In the genomic region with DNA sequence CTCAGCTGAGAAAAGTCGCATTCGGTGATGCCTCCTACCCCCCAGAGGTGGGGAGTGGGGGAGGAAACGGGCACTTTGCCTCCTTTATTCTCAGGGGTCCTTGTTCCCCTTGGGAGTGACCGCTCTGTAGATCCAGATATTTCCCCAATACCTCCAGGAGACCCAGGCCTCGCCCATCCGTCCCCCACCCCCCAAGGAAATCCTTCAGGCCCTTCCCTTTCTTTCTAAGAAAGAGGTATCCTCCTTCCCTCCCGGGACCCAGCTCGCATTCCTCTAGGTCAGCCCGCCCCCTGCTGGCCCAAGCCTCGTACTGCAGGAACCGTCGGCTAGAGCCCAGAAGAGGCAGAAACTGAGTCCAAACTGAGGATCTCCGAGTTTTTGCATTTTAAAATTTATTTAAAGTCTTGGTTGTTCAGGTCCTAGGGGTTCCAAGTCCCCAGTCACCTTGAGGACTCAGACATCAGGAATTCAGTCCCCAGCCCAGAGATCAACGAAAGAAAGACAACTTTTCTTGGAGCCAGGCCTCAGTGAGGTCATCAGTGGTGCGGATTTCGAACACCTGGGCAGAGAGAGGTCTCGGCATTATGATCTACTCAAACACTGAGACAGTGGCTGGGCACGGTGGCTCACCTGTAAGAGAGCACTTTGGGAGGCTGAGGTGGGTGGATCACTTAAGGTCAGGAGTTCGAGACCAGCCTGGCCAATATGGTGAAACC, we compare ENCODE assay signal across 9 cellular contexts. TPM values are rescaled to one million over a fixed set of nuclear protein-coding genes. Genes with fewer than 3 reads are reported as not detected.
DNase-seq lines count a peak whose midpoint lies in the region; ATAC-seq and TF ChIP-seq lines count a peak whose summit lies in the region.
"Had no signal": no experiment of that assay in that cellular context is flagged by ENCODE, and none has a peak within 500 bp of the region (broad histone marks: within the 10 kb centered on the region; RNA-seq: fewer than 3 reads in every experiment).

No MANE protein-coding gene starts in this region.

- H3F3A ChIP-seq in MM.1S (ENCODE audit: insufficient read depth, low read length): 0 out of 2 replicates have a peak, but pooled peaks cover 3% of the 10 kb centered on the region
- no peaks in the 10 kb centered on the region for H3F3A ChIP-seq in SU-DHL-6 (ENCODE audit: insufficient read depth)

- no peak for ATAC-seq in HG03139 (IDR thresholded peaks at IDR 0.05; ENCODE audit: unreplicated experiment)

- DNase-seq in EL (peak; percentile 63), MM.1S (peak; percentile 59), cardiac muscle cell (ENCODE audit: low read depth in 1 of 2, low spot score in 1 of 2) (peak; percentile 80 to 89), posterior vena cava (ENCODE audit: low spot score) (peak; percentile 96), uterus (peak; percentile 86 to 87)

- H3K4me2 ChIP-seq in MM.1S (ENCODE audit: low read depth, low read length) (no peak overlapping the region), SU-DHL-6 (ENCODE audit: low read depth, low read length, poor library complexity, severe bottlenecking) (no peak overlapping the region)

- H3K27ac Mint-ChIP-seq in activated naive CD8-positive, alpha-beta T cell: peak overlapping the region; percentile 66

- no peak overlapping the region for H3K27ac ChIP-seq in MM.1S (ENCODE audit: low read length)
- H3K27ac ChIP-seq in SU-DHL-6 (ENCODE audit: low read depth, low read length): no peak overlapping the region
- no peak overlapping the region for H3K27ac ChIP-seq in cardiac muscle cell
- no peak overlapping the region for H3K27ac ChIP-seq in uterus
- H3K27ac ChIP-seq: epithelial cell of prostate had no signal

- H3K4me3 Mint-ChIP-seq in activated naive CD8-positive, alpha-beta T cell: peak overlapping the region; percentile 42

- H3K4me1 ChIP-seq in MM.1S (ENCODE audit: low read length) (no peaks in the 10 kb centered on the region), cardiac muscle cell (ENCODE audit: low read depth) (no peaks in the 10 kb centered on the region), uterus (no peaks in the 10 kb centered on the region)

- H3K9ac ChIP-seq in MM.1S (ENCODE audit: low read length) (no peak overlapping the region), SU-DHL-6 (ENCODE audit: low read length) (no peak overlapping the region)

- no peak overlapping the region for H3K4me3 ChIP-seq in MM.1S (ENCODE audit: low read length)
- no peak overlapping the region for H3K4me3 ChIP-seq in SU-DHL-6 (ENCODE audit: insufficient read depth, low read length, poor library complexity, severe bottlenecking)
- no peak overlapping the region for H3K4me3 ChIP-seq in cardiac muscle cell
- H3K4me3 ChIP-seq in uterus: no peak overlapping the region

- no peak for TF ChIP-seq POLR2A in uterus (IDR thresholded peaks at IDR 0.05)

- H3K9me3 Mint-ChIP-seq in activated naive CD8-positive, alpha-beta T cell (ENCODE audit: low read depth): no peaks in the 10 kb centered on the region

- H3K27me3 Mint-ChIP-seq in activated naive CD8-positive, alpha-beta T cell: no peaks in the 10 kb centered on the region

- TF ChIP-seq CTCF in MM.1S (IDR thresholded peaks at IDR 0.05; ENCODE audit: low read length) (peak; percentile 94), SU-DHL-6 (IDR thresholded peaks at IDR 0.05; ENCODE audit: insufficient read depth, low read length, poor library complexity, severe bottlenecking) (peak; percentile 98), cardiac muscle cell (IDR thresholded peaks at IDR 0.05; ENCODE audit: low read depth, low read length) (peak; percentile 97), uterus (IDR thresholded peaks at IDR 0.05) (peak; percentile 93 to 97 (median 94))

- H3K79me2 ChIP-seq in MM.1S (ENCODE audit: low read length) (no peaks in the 10 kb centered on the region), SU-DHL-6 (ENCODE audit: insufficient read depth, low read length) (no peaks in the 10 kb centered on the region)

- H2AFZ ChIP-seq in MM.1S (ENCODE audit: low read length) (no peak overlapping the region), SU-DHL-6 (ENCODE audit: low read depth, low read length, severe bottlenecking) (no peak overlapping the region)

- intact Hi-C loops in posterior vena cava (cut with DNase I) (loop anchor here (5.0 to 10.0 kb wide), 2 partner anchors 206 to 353 kb away; partner anchors contain the start of gene FBXO17 (in 1 of the 2)), uterus (cut with DNase I; ENCODE audit: low total_unique reads) (loop anchor here (5.0 kb wide), 1 partner anchor 216 kb away; no protein-coding TSS in a partner anchor)

- H4K20me1 ChIP-seq in MM.1S (ENCODE audit: insufficient read depth, low read length): no peaks in the 10 kb centered on the region
- no peaks in the 10 kb centered on the region for H4K20me1 ChIP-seq in SU-DHL-6 (ENCODE audit: low read depth, low read length)

- H3K27me3 ChIP-seq in MM.1S (replicated peaks; ENCODE audit: insufficient read depth, low read length): no peaks in the 10 kb centered on the region
- H3K27me3 ChIP-seq in SU-DHL-6 (ENCODE audit: low read length): no peaks in the 10 kb centered on the region
- H3K27me3 ChIP-seq in cardiac muscle cell: no peaks in the 10 kb centered on the region
- no peaks in the 10 kb centered on the region for H3K27me3 ChIP-seq in uterus

- H3K36me3 Mint-ChIP-seq in activated naive CD8-positive, alpha-beta T cell: no peaks in the 10 kb centered on the region

- H3K9me2 ChIP-seq in MM.1S (replicated peaks; ENCODE audit: insufficient read depth, low read length) (no peaks in the 10 kb centered on the region), SU-DHL-6 (replicated peaks; ENCODE audit: insufficient read depth, low read length) (no peaks in the 10 kb centered on the region)

- peaks cover 48% of the 10 kb centered on the region for H3K4me1 Mint-ChIP-seq in activated naive CD8-positive, alpha-beta T cell (ENCODE audit: low read depth)

- H3K9me3 ChIP-seq in MM.1S (replicated peaks; ENCODE audit: insufficient read depth, low read length) (no peaks in the 10 kb centered on the region), SU-DHL-6 (ENCODE audit: insufficient read depth, low read length) (no peaks in the 10 kb centered on the region), cardiac muscle cell (ENCODE audit: low read depth) (no peaks in the 10 kb centered on the region), uterus (no peaks in the 10 kb centered on the region)

- no peaks in the 10 kb centered on the region for H3K36me3 ChIP-seq in MM.1S (replicated peaks; ENCODE audit: insufficient read depth, low read length)
- no peaks in the 10 kb centered on the region for H3K36me3 ChIP-seq in SU-DHL-6 (ENCODE audit: low read length)
- no peaks in the 10 kb centered on the region for H3K36me3 ChIP-seq in cardiac muscle cell
- H3K36me3 ChIP-seq in uterus: no peaks in the 10 kb centered on the region

RNA-seq across cellular contexts. Expression of gene LRFN1, which starts 7.5 kb away (rescaled TPM):
- total RNA-seq in cardiac muscle cell (10.3 and 19.4 TPM in 2 replicates), posterior vena cava (under 1 TPM; 0.29 to 0.32 TPM), uterus (1 to 10 TPM in 2 of 4 donors, not detected in 2; 1.4 to 4.7 TPM)
- 12.4 and 18.6 TPM in 2 replicates for polyA plus RNA-seq in cardiac muscle cell

RNA-seq across cellular contexts. Expression of gene GMFG, which starts 7.7 kb away (rescaled TPM):
- total RNA-seq in cardiac muscle cell (not detected in 2 replicates), posterior vena cava (10 to 100 TPM; 35.0 to 48.4 TPM), uterus (10 to 100 TPM; 10.4 to 43.0 (median 18.9) TPM)
- polyA plus RNA-seq in cardiac muscle cell: 2.3 and 3.2 TPM in 2 replicates

RNA-seq across cellular contexts. Expression of gene SAMD4B, which starts 14.1 kb away (rescaled TPM):
- total RNA-seq in cardiac muscle cell (158 and 183 TPM in 2 replicates), posterior vena cava (100 to 1,000 TPM in 1 of 2 donors, 10 to 100 TPM in 1; 74.5 to 119 TPM), uterus (100 to 1,000 TPM in 1 of 4 donors, 10 to 100 TPM in 3; 11.3 to 128 (median 58.6) TPM)
- polyA plus RNA-seq in cardiac muscle cell: 120 and 139 TPM in 2 replicates

RNA-seq across cellular contexts. Expression of gene IFNL1, which starts 31.9 kb away (rescaled TPM):
- total RNA-seq in cardiac muscle cell: not detected in 2 replicates
- not detected in 2 replicates for polyA plus RNA-seq in cardiac muscle cell
- total RNA-seq in posterior vena cava: not detected
- not detected for total RNA-seq in uterus

RNA-seq across cellular contexts. Expression of gene IFNL2, which starts 60.0 kb away (rescaled TPM):
- total RNA-seq in cardiac muscle cell (not detected in 2 replicates), posterior vena cava (not detected), uterus (not detected)
- not detected in 2 replicates for polyA plus RNA-seq in cardiac muscle cell

Comparison
In these comparisons a context has a peak if more than half of its experiments do, and no peak if none do; other contexts are left out.
1. RNA of gene GMFG, which starts 7.7 kb away (total RNA-seq): 35.0 to 48.4 TPM in posterior vena cava and 10.4 to 43.0 TPM in uterus; not detected in cardiac muscle cell; every median in the first group is over 10 times any median in the second.
2. Peak in every context shown above with its lines, with median percentiles within 50 percentile points of each other: DNase-seq and CTCF ChIP-seq.